ENCODE assay signal across 25 cellular contexts in the genomic region with DNA sequence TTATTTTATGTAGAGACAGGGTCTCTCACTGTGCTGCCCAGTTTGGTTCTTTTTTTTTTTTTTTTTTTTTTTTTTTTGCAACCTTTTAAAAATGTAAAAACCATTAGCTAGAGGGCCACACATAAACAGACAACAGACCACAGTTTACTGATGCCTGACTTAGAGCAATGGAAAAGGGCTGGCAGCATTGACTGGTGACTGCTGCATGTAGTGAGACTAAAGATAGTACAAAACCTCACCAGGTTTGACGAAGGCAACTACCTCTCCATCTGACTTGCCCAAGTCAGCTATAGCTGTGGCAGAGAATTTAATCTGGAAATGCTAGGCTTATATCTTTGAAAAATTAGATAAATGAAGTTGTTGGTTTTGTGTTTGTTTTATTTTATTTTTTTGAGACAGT.
DNase-seq lines count a peak whose midpoint lies in the region; TF ChIP-seq lines count a peak whose summit lies in the region.
"Had no signal": no experiment of that assay in that cellular context is flagged by ENCODE, and none has a peak within 500 bp of the region (broad histone marks: within the 10 kb centered on the region; RNA-seq: fewer than 3 reads in every experiment).

No MANE protein-coding gene starts in this region.

- H3K36me3 Mint-ChIP-seq in CD8-positive, alpha-beta memory T cell: no peaks in the 10 kb centered on the region
- no peaks in the 10 kb centered on the region for H3K36me3 Mint-ChIP-seq in HFFc6 (ENCODE audit: low read depth)
- peaks cover 80% of the 10 kb centered on the region for H3K36me3 Mint-ChIP-seq in dendritic cell treated with granulocyte-macrophage colony-stimulating factor and Interleukin-4, amounts not matched to agents 40 ng/mL and 50 ng/mL, for 4 days (ENCODE audit: low read depth)
- H3K36me3 Mint-ChIP-seq: naive thymus-derived CD4-positive, alpha-beta T cell had no signal

- H3K4me2 ChIP-seq in smooth muscle cell: no peak overlapping the region

- no peak overlapping the region for H3K4me3 ChIP-seq in CD8-positive, alpha-beta memory T cell (ENCODE audit: low read length)
- no peak overlapping the region for H3K4me3 ChIP-seq in smooth muscle cell
- H3K4me3 ChIP-seq: cardiac muscle cell, coronary artery, SJCRH30, testis had no signal

- H3K27me3 Mint-ChIP-seq in CD8-positive, alpha-beta memory T cell: no peaks in the 10 kb centered on the region
- H3K27me3 Mint-ChIP-seq in HFFc6 (ENCODE audit: insufficient read depth): peaks cover 1% of the 10 kb centered on the region; the same call in 1 of the 2 replicates
- no peaks in the 10 kb centered on the region for H3K27me3 Mint-ChIP-seq in dendritic cell treated with granulocyte-macrophage colony-stimulating factor and Interleukin-4, amounts not matched to agents 40 ng/mL and 50 ng/mL, for 4 days
- H3K27me3 Mint-ChIP-seq: activated CD4-positive, alpha-beta T cell treated with anti-CD3 and anti-CD28 coated beads for 36 hours; CD4-positive, alpha-beta T cell; naive thymus-derived CD4-positive, alpha-beta T cell; stimulated activated naive B cell treated with anti-CD40 and anti-IgM and Interleukin-4, amounts not matched to agents 10 μg/mL and 1 μg/mL and 100 μg/mL, for 72 hours had no signal

- POLR2A ChIA-PET in CD8-positive, alpha-beta memory T cell (lab: Charles Lee): no interaction called here

- intact Hi-C loops in dendritic cell treated with granulocyte-macrophage colony-stimulating factor and Interleukin-4, amounts not matched to agents 40 ng/mL and 50 ng/mL, for 4 days (cut with micrococcal nuclease): no loop called here

- H4K20me1 ChIP-seq in smooth muscle cell (ENCODE audit: low read depth): no peaks in the 10 kb centered on the region

- DNase-seq in CD8-positive, alpha-beta memory T cell: no peak
- no peak for DNase-seq in HFFc6
- no peak for DNase-seq in smooth muscle cell (lab: John Stamatoyannopoulos, UW; ENCODE audit: unreplicated experiment)
- DNase-seq in activated CD4-positive, alpha-beta T cell treated with anti-CD3 and anti-CD28 coated beads for 1 hour: no peak
- no peak for DNase-seq in activated T-cell treated with anti-CD3 and anti-CD28 coated beads, Interleukin-2, amount 50 U/mL, for 1 hour
- DNase-seq in stimulated activated CD4-positive, alpha-beta T cell treated with anti-CD3 and anti-CD28 coated beads, Interleukin-4, amount 100 ng/mL, for 1 hour: no peak
- DNase-seq: activated CD4-positive, alpha-beta T cell treated with anti-CD3 and anti-CD28 coated beads for 36 hours; activated naive CD4-positive, alpha-beta T cell treated with anti-CD3 and anti-CD28 coated beads for 36 hours; activated T-cell treated with anti-CD3 and anti-CD28 coated beads, Interleukin-2, amount 50 U/mL, for 72 hours; amniotic stem cell; CD4-positive, alpha-beta T cell; MV-4-11; naive thymus-derived CD4-positive, alpha-beta T cell; NCI-H146; NCI-H2171 treated with DMSO at 0.1 percent for 48 hours; NCI-H524 treated with DMSO at 0.1 percent for 48 hours; NK-92 treated with Interleukin-12 subunit alpha and Interleukin-12 subunit beta, amount 100 ng/mL, for 24 hours; occipital lobe; SJCRH30; stimulated activated CD4-positive, alpha-beta T cell treated with anti-CD3 and anti-CD28 coated beads, Interleukin-2, amount 100 ng/mL, for 48 hours; stimulated activated naive B cell treated with anti-CD40 and anti-IgM and Interleukin-4, amounts not matched to agents 10 μg/mL and 1 μg/mL and 100 μg/mL, for 72 hours; testis had no signal

- H3K4me1 Mint-ChIP-seq in CD8-positive, alpha-beta memory T cell: peaks cover 0 to 4% (median 0%) of the 10 kb centered on the region in 3 donors
- peaks cover 26% of the 10 kb centered on the region for H3K4me1 Mint-ChIP-seq in HFFc6 (ENCODE audit: low read depth)
- peaks cover 20% of the 10 kb centered on the region for H3K4me1 Mint-ChIP-seq in dendritic cell treated with granulocyte-macrophage colony-stimulating factor and Interleukin-4, amounts not matched to agents 40 ng/mL and 50 ng/mL, for 4 days (ENCODE audit: low read depth)

- H3K9me3 Mint-ChIP-seq in CD8-positive, alpha-beta memory T cell: no peaks in the 10 kb centered on the region
- H3K9me3 Mint-ChIP-seq in HFFc6: no peaks in the 10 kb centered on the region
- H3K9me3 Mint-ChIP-seq in dendritic cell treated with granulocyte-macrophage colony-stimulating factor and Interleukin-4, amounts not matched to agents 40 ng/mL and 50 ng/mL, for 4 days: no peaks in the 10 kb centered on the region
- H3K9me3 Mint-ChIP-seq: activated naive CD4-positive, alpha-beta T cell treated with anti-CD3 and anti-CD28 coated beads for 36 hours; activated T-cell treated with anti-CD3 and anti-CD28 coated beads, Interleukin-2, amount 50 U/mL, for 72 hours; CD4-positive, alpha-beta T cell; naive thymus-derived CD4-positive, alpha-beta T cell had no signal

- CTCF ChIA-PET in CD8-positive, alpha-beta memory T cell (lab: Charles Lee): interaction anchor here (1.2 kb wide), 1 partner anchor 10 kb away, joined by 3 read pairs; no protein-coding TSS in a partner anchor

- H3K27me3 ChIP-seq in CD8-positive, alpha-beta memory T cell (ENCODE audit: insufficient read depth, low read length, poor library complexity, severe bottlenecking): no peaks in the 10 kb centered on the region
- H3K27me3 ChIP-seq in smooth muscle cell (ENCODE audit: low read depth): no peaks in the 10 kb centered on the region
- H3K27me3 ChIP-seq: cardiac muscle cell, SJCRH30, testis had no signal

- H3K36me3 ChIP-seq in CD8-positive, alpha-beta memory T cell (ENCODE audit: insufficient read depth, low read length): no peaks in the 10 kb centered on the region
- no peaks in the 10 kb centered on the region for H3K36me3 ChIP-seq in smooth muscle cell (ENCODE audit: low read depth)
- H3K36me3 ChIP-seq: cardiac muscle cell, SJCRH30 had no signal

- no peaks in the 10 kb centered on the region for H3F3A ChIP-seq in smooth muscle cell (ENCODE audit: low read depth)

- WGBS in smooth muscle cell (ENCODE audit: low lambda C conversion rate): 78% methylated on average over 1 of the region's 1 CpG

- H3K9ac ChIP-seq in smooth muscle cell (ENCODE audit: low read depth): no peak overlapping the region

- no peaks in the 10 kb centered on the region for H3K79me2 ChIP-seq in smooth muscle cell (ENCODE audit: low read depth)

- H3K27ac Mint-ChIP-seq in CD8-positive, alpha-beta memory T cell: no peak overlapping the region
- peak overlapping the region; percentile 94; the same call in 1 of the 2 replicates for H3K27ac Mint-ChIP-seq in HFFc6
- peak overlapping the region; percentile 18 for H3K27ac Mint-ChIP-seq in dendritic cell treated with granulocyte-macrophage colony-stimulating factor and Interleukin-4, amounts not matched to agents 40 ng/mL and 50 ng/mL, for 4 days
- H3K27ac Mint-ChIP-seq: activated CD4-positive, alpha-beta T cell treated with anti-CD3 and anti-CD28 coated beads for 36 hours; activated naive CD4-positive, alpha-beta T cell treated with anti-CD3 and anti-CD28 coated beads for 36 hours; activated T-cell treated with anti-CD3 and anti-CD28 coated beads, Interleukin-2, amount 50 U/mL, for 72 hours; CD4-positive, alpha-beta T cell; naive thymus-derived CD4-positive, alpha-beta T cell; stimulated activated naive B cell treated with anti-CD40 and anti-IgM and Interleukin-4, amounts not matched to agents 10 μg/mL and 1 μg/mL and 100 μg/mL, for 72 hours had no signal

- no peak for TF ChIP-seq CTCF in HFFc6 (IDR thresholded peaks at IDR 0.05)
- no peak for TF ChIP-seq CTCF in smooth muscle cell (IDR thresholded peaks at IDR 0.05; ENCODE audit: borderline replicate concordance, insufficient read depth, poor library complexity, severe bottlenecking)

- no peak overlapping the region for H2AFZ ChIP-seq in smooth muscle cell (ENCODE audit: low read depth)

- no peaks in the 10 kb centered on the region for H3K4me1 ChIP-seq in CD8-positive, alpha-beta memory T cell (ENCODE audit: insufficient read depth, low read length)
- H3K4me1 ChIP-seq in smooth muscle cell (ENCODE audit: low read depth): peaks cover 9% of the 10 kb centered on the region
- H3K4me1 ChIP-seq: SJCRH30 had no signal

- H3K9me3 ChIP-seq in CD8-positive, alpha-beta memory T cell (ENCODE audit: low read length): no peaks in the 10 kb centered on the region
- no peaks in the 10 kb centered on the region for H3K9me3 ChIP-seq in smooth muscle cell (replicated peaks; ENCODE audit: low read depth)
- H3K9me3 ChIP-seq: SJCRH30, testis had no signal

- H3K4me3 Mint-ChIP-seq in CD8-positive, alpha-beta memory T cell: no peak overlapping the region
- no peak overlapping the region for H3K4me3 Mint-ChIP-seq in HFFc6
- H3K4me3 Mint-ChIP-seq in dendritic cell treated with granulocyte-macrophage colony-stimulating factor and Interleukin-4, amounts not matched to agents 40 ng/mL and 50 ng/mL, for 4 days: no peak overlapping the region
- H3K4me3 Mint-ChIP-seq: activated CD4-positive, alpha-beta T cell treated with anti-CD3 and anti-CD28 coated beads for 36 hours; activated naive CD4-positive, alpha-beta T cell treated with anti-CD3 and anti-CD28 coated beads for 36 hours; activated T-cell treated with anti-CD3 and anti-CD28 coated beads, Interleukin-2, amount 50 U/mL, for 72 hours; CD4-positive, alpha-beta T cell; naive thymus-derived CD4-positive, alpha-beta T cell; stimulated activated naive B cell treated with anti-CD40 and anti-IgM and Interleukin-4, amounts not matched to agents 10 μg/mL and 1 μg/mL and 100 μg/mL, for 72 hours had no signal

- H3K27ac ChIP-seq in CD8-positive, alpha-beta memory T cell (ENCODE audit: low read depth, low read length): peak overlapping the region; percentile 62
- peak overlapping the region; percentile 82 for H3K27ac ChIP-seq in smooth muscle cell (ENCODE audit: low read depth)
- H3K27ac ChIP-seq: cardiac muscle cell, SJCRH30 had no signal

Comparison
In these comparisons a context has a peak if more than half of its experiments do, and no peak if none do; other contexts are left out.
1. H3K27ac Mint-ChIP-seq: peak in HFFc6 (single experiment) and dendritic cell treated with granulocyte-macrophage colony-stimulating factor and Interleukin-4, amounts not matched to agents 40 ng/mL and 50 ng/mL, for 4 days (single experiment); none in CD8-positive, alpha-beta memory T cell (0 of 8).